30 cellular contexts compared by ENCODE assay signal in genomic region chr17:34926661-34927060, GRCh38.
"Had no signal": no experiment of that assay in that cellular context is flagged by ENCODE, and none has a peak within 500 bp of the region (broad histone marks: within the 10 kb centered on the region; RNA-seq: fewer than 3 reads in every experiment).

No MANE protein-coding gene starts in this region.

- H3K4me3 ChIP-seq: MG63, Peyer's patch, SJSA1 had no signal

- H3K9me3 ChIP-seq: MG63, Peyer's patch, SJSA1, SK-N-SH had no signal

- H3K27me3 ChIP-seq: MG63, Peyer's patch, SJSA1 had no signal

- H3K4me1 ChIP-seq: Peyer's patch, SJSA1 had no signal

- H3K4me2 ChIP-seq: SK-N-SH had no signal

- DNase-seq: Kasumi-1, KBM-7, MG63, MV-4-11, NCI-H1092, NCI-H1105, NCI-H1417 treated with DMSO at 0.1 percent for 48 hours, NCI-H1436 treated with DMSO at 0.1 percent for 48 hours, NCI-H1694 treated with DMSO at 0.1 percent for 48 hours, NCI-H187 treated with DMSO at 0.1 percent for 48 hours, NCI-H2029, NCI-H2081, NCI-H2227 treated with DMSO at 0.1 percent for 48 hours, NCI-H345, NCI-H446, NCI-H510A treated with DMSO at 0.1 percent for 48 hours, NCI-H524 treated with DMSO at 0.1 percent for 48 hours, NCI-H69, NCI-H748 treated with DMSO at 0.1 percent for 48 hours, NCI-H82, OCI-M1, PC-3, Peyer's patch, SHP77, SK-N-SH, SW 1271, T-helper 1 cell had no signal

- H3K36me3 ChIP-seq: MG63, Peyer's patch, SJSA1 had no signal

- H3K27ac ChIP-seq: Peyer's patch, RWPE1, SJSA1 had no signal

- ATAC-seq: PC-3, Right ventricle myocardium inferior had no signal

- H3K9ac ChIP-seq: SK-N-SH had no signal
